17 cellular contexts compared by ENCODE assay signal in the genomic region with DNA sequence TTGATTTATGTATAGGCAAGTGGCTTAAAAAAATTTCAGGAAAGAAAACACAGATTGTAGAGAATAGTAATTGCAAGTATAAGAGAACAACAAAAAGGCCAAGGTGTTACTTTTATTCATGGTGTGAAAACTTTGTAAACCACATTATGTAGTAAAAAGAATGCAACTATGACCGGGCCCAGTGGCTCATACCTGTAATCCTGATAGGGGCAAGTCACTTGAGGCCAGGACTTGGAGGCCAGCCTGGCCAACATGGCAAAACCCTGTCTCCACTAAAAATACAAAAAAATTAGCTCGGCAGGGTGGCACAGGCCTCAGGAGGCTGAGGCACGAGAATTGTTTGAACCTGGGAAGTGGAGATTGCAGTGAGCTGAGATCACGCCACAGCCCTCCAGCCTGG.
"Had no signal": no experiment of that assay in that cellular context is flagged by ENCODE, and none has a peak within 500 bp of the region (broad histone marks: within the 10 kb centered on the region; RNA-seq: fewer than 3 reads in every experiment).

No MANE protein-coding gene starts in this region.

- H3K4me1 ChIP-seq: colonic mucosa, esophagus muscularis mucosa, gastroesophageal sphincter, heart left ventricle, left lung, lower lobe of right lung had no signal

- H2AFZ ChIP-seq: hepatocyte had no signal

- H3K36me3 Mint-ChIP-seq: mesothelial cell of epicardium had no signal

- DNase-seq: colonic mucosa; cortex of kidney; effector CD8-positive, alpha-beta T cell; foreskin keratinocyte; heart left ventricle; hypothalamus; left cardiac atrium; left lung; left ventricle myocardium superior; lower lobe of right lung; mesenchymal stem cell; mucosa of descending colon had no signal

- H3K36me3 ChIP-seq: colonic mucosa, esophagus muscularis mucosa, gastroesophageal sphincter, heart left ventricle, left lung, lower lobe of right lung had no signal

- H3K27ac ChIP-seq: colonic mucosa, esophagus muscularis mucosa, foreskin keratinocyte, gastroesophageal sphincter, heart left ventricle, hepatocyte, left lung, lower lobe of right lung had no signal

- H3K9me3 Mint-ChIP-seq: dendritic cell treated with granulocyte-macrophage colony-stimulating factor and Interleukin-4, amounts not matched to agents 40 ng/mL and 50 ng/mL, for 4 days; mesothelial cell of epicardium had no signal

- H3K9me3 ChIP-seq: colonic mucosa, esophagus muscularis mucosa, gastroesophageal sphincter, left lung, lower lobe of right lung, mucosa of descending colon had no signal

- H3K4me3 Mint-ChIP-seq: dendritic cell treated with granulocyte-macrophage colony-stimulating factor and Interleukin-4, amounts not matched to agents 40 ng/mL and 50 ng/mL, for 4 days; mesothelial cell of epicardium had no signal

- ATAC-seq: foreskin keratinocyte, gastroesophageal sphincter, heart left ventricle, left cardiac atrium, left lung, left ventricle myocardium superior, lower lobe of right lung, mucosa of descending colon had no signal

- H3K27me3 ChIP-seq: colonic mucosa, esophagus muscularis mucosa, foreskin keratinocyte, gastroesophageal sphincter, heart left ventricle, hepatocyte, left lung had no signal

- H3K79me2 ChIP-seq: hepatocyte had no signal

- H3K27me3 Mint-ChIP-seq: dendritic cell treated with granulocyte-macrophage colony-stimulating factor and Interleukin-4, amounts not matched to agents 40 ng/mL and 50 ng/mL, for 4 days had no signal

- H3K4me3 ChIP-seq: colonic mucosa, esophagus muscularis mucosa, gastroesophageal sphincter, heart left ventricle, hepatocyte, left lung, lower lobe of right lung, mucosa of descending colon had no signal

- H3K27ac Mint-ChIP-seq: dendritic cell treated with granulocyte-macrophage colony-stimulating factor and Interleukin-4, amounts not matched to agents 40 ng/mL and 50 ng/mL, for 4 days; mesothelial cell of epicardium had no signal

- H3K4me2 ChIP-seq: hepatocyte had no signal

- H3K4me1 Mint-ChIP-seq: mesothelial cell of epicardium had no signal
